Comparison of ENCODE assay signal across 1 cellular context in genomic region chr5:163437309-163438182, GRCh38.
TF ChIP-seq lines count a peak whose summit lies in the region.

CCNG1 (plus strand) TSS chr5:163437595; CDS start chr5:163439257, 1,662 bp downstream.

TF ChIP-seq in K562, 482 proteins besides CTCF, POLR2A, EP300 and RAD21 (continued from another document and continues in another):
- TF ChIP-seq MGA (IDR thresholded peaks at IDR 0.05): no peak
- no peak for TF ChIP-seq MEF2D (tag; conservative IDR thresholded peaks at IDR 0.05; ENCODE audit: low read depth)
- no peak for TF ChIP-seq CBFA2T2 (conservative IDR thresholded peaks at IDR 0.05)
- TF ChIP-seq GTF2A2 (tag; IDR thresholded peaks at IDR 0.05): peak; percentile 58; the same call in 1 of the 2 replicates
- TF ChIP-seq ZNF408 (CRISPR knock-in tag; IDR thresholded peaks at IDR 0.05; ENCODE audit: low read depth): no peak
- no peak for TF ChIP-seq ZNF76 (CRISPR knock-in tag; IDR thresholded peaks at IDR 0.05; ENCODE audit: borderline replicate concordance)
- no peak for TF ChIP-seq BMI1 (IDR thresholded peaks at IDR 0.05; ENCODE audit: low read length)
- no peak for TF ChIP-seq SNRNP70 (optimal IDR thresholded peaks at IDR 0.05; ENCODE audit: low read depth, low read length)
- TF ChIP-seq ZNF696 (CRISPR knock-in tag; conservative IDR thresholded peaks at IDR 0.05): no peak
- no peak for TF ChIP-seq BACH1 (tag; IDR thresholded peaks at IDR 0.05)
- TF ChIP-seq EZH2 (IDR thresholded peaks at IDR 0.05; ENCODE audit: borderline replicate concordance, low read depth, low read length): no peak
- no peak for TF ChIP-seq ZNF175 (CRISPR knock-in tag; IDR thresholded peaks at IDR 0.05; ENCODE audit: low read depth)
- no peak for TF ChIP-seq ZFPM2 (CRISPR knock-in tag; IDR thresholded peaks at IDR 0.05)
- TF ChIP-seq RNF2 (IDR thresholded peaks at IDR 0.05): no peak
- TF ChIP-seq ZNF140 (CRISPR knock-in tag; IDR thresholded peaks at IDR 0.05): no peak
- no peak for TF ChIP-seq GMEB1 (CRISPR knock-in tag; IDR thresholded peaks at IDR 0.05)
- no peak for TF ChIP-seq MEF2A (IDR thresholded peaks at IDR 0.05; ENCODE audit: control insufficient read depth, low read depth, low read length)
- no peak for TF ChIP-seq ETV1 (tag; conservative IDR thresholded peaks at IDR 0.05; ENCODE audit: low read depth)
- TF ChIP-seq FOXK2 (conservative IDR thresholded peaks at IDR 0.05 in 1 of 2, IDR thresholded peaks at IDR 0.05 in 1 of 2; ENCODE audit: low read depth in 2 of 2): no peak
- TF ChIP-seq SIX5 (IDR thresholded peaks at IDR 0.05; ENCODE audit: borderline replicate concordance in 1 of 2, insufficient read depth in 1 of 2, low read depth in 1 of 2, low read length in 2 of 2): no peak
- TF ChIP-seq ZNF431 (CRISPR knock-in tag; IDR thresholded peaks at IDR 0.05): no peak
- no peak for TF ChIP-seq ZNF436 (CRISPR knock-in tag; IDR thresholded peaks at IDR 0.05)
- TF ChIP-seq PTBP1 (IDR thresholded peaks at IDR 0.05; ENCODE audit: low read depth, low read length): no peak
- no peak for TF ChIP-seq ZNF398 (CRISPR knock-in tag; IDR thresholded peaks at IDR 0.05)
- TF ChIP-seq U2AF2 (optimal IDR thresholded peaks at IDR 0.05; ENCODE audit: low read depth, low read length): no peak
- TF ChIP-seq SAFB (IDR thresholded peaks at IDR 0.05; ENCODE audit: borderline replicate concordance, low read depth, low read length): no peak
- no peak for TF ChIP-seq ETV6 (IDR thresholded peaks at IDR 0.05; ENCODE audit: borderline replicate concordance in 1 of 2, low read depth in 2 of 2, low read length in 1 of 2)
- no peak for TF ChIP-seq ETV6 (CRISPR knock-in tag; IDR thresholded peaks at IDR 0.05; ENCODE audit: borderline replicate concordance)
- TF ChIP-seq ZHX1 (conservative IDR thresholded peaks at IDR 0.05; ENCODE audit: low read length): no peak
- TF ChIP-seq ZNF449 (CRISPR knock-in tag; IDR thresholded peaks at IDR 0.05): no peak
- TF ChIP-seq NUFIP1 (IDR thresholded peaks at IDR 0.05; ENCODE audit: partially characterized antibody): no peak
- TF ChIP-seq ARHGAP35 (IDR thresholded peaks at IDR 0.05; ENCODE audit: partially characterized antibody): peak; percentile 48
- TF ChIP-seq C11orf30 (IDR thresholded peaks at IDR 0.05; ENCODE audit: low read depth): no peak
- no peak for TF ChIP-seq NFATC3 (IDR thresholded peaks at IDR 0.05)
- no peak for TF ChIP-seq KHSRP (IDR thresholded peaks at IDR 0.05)
- TF ChIP-seq IFI16 (CRISPR knock-in tag; IDR thresholded peaks at IDR 0.05): no peak
- TF ChIP-seq TEAD4 (IDR thresholded peaks at IDR 0.05; ENCODE audit: low read length): peak; percentile 73
- TF ChIP-seq TEAD4 (CRISPR knock-in tag; IDR thresholded peaks at IDR 0.05; ENCODE audit: borderline replicate concordance): no peak
- TF ChIP-seq SREBF1 (IDR thresholded peaks at IDR 0.05; ENCODE audit: borderline replicate concordance, low read depth, low read length): no peak
- no peak; the same call in 1 of the 2 replicates for TF ChIP-seq JUND (IDR thresholded peaks at IDR 0.05; ENCODE audit: borderline replicate concordance, low read depth, low read length)
- TF ChIP-seq JUND (tag; IDR thresholded peaks at IDR 0.05; ENCODE audit: borderline replicate concordance, low read depth, low read length): no peak
- TF ChIP-seq NR2C1 (IDR thresholded peaks at IDR 0.05): no peak; the same call in 1 of the 2 replicates
- TF ChIP-seq NR2C1 (tag; IDR thresholded peaks at IDR 0.05): no peak
- TF ChIP-seq TEAD2 (tag; IDR thresholded peaks at IDR 0.05): no peak
- TF ChIP-seq MLLT1 (IDR thresholded peaks at IDR 0.05): peak in 1 of 2 experiments; percentile 65; a peak in 1 of 4 replicates
- peak; percentile 93 for TF ChIP-seq POLR2AphosphoS5 (IDR thresholded peaks at IDR 0.05; ENCODE audit: control insufficient read depth, insufficient read depth, low read depth, low read length)
- TF ChIP-seq TAF15 (IDR thresholded peaks at IDR 0.05; ENCODE audit: low read depth, low read length): no peak
- peak; percentile 80 for TF ChIP-seq RBM25 (IDR thresholded peaks at IDR 0.05; ENCODE audit: low read depth, low read length, severe bottlenecking)
- TF ChIP-seq GABPB1 (CRISPR knock-in tag; IDR thresholded peaks at IDR 0.05): no peak; the same call in 1 of the 2 replicates
